ENCODE assay signal across 12 cellular contexts in genomic region chr21:18155508-18156193, GRCh38.
DNase-seq lines count a peak whose midpoint lies in the region; ATAC-seq and TF ChIP-seq lines count a peak whose summit lies in the region.
"Had no signal": no experiment of that assay in that cellular context is flagged by ENCODE, and none has a peak within 500 bp of the region (broad histone marks: within the 10 kb centered on the region; RNA-seq: fewer than 3 reads in every experiment).

No MANE protein-coding gene starts in this region.

- H3K27ac Mint-ChIP-seq in WTC11 = peak overlapping the region; percentile 97
- H3K27ac Mint-ChIP-seq: activated naive CD4-positive, alpha-beta T cell treated with anti-CD3 and anti-CD28 coated beads, Interleukin-2, amount 50 U/mL, for 24 hours had no signal

- H3K36me3 ChIP-seq in HUES64 (ENCODE audit: insufficient read depth, low read length) = no peaks in the 10 kb centered on the region

- no peak overlapping the region for H3K4me3 ChIP-seq in HUES64 (ENCODE audit: low read length)

- peaks cover 24% of the 10 kb centered on the region for H3K36me3 Mint-ChIP-seq in WTC11
- H3K36me3 Mint-ChIP-seq: activated naive CD4-positive, alpha-beta T cell treated with anti-CD3 and anti-CD28 coated beads, Interleukin-2, amount 50 U/mL, for 24 hours had no signal

- ATAC-seq in GM18519 (IDR thresholded peaks at IDR 0.05; ENCODE audit: low FRiP score, unreplicated experiment) = peak; percentile 64
- peak; percentile 94 for ATAC-seq in WTC11
- no peak for ATAC-seq in HG03097 (IDR thresholded peaks at IDR 0.05; ENCODE audit: low FRiP score, unreplicated experiment)

- peak overlapping the region; percentile 89 for H3K27ac ChIP-seq in HUES64 (ENCODE audit: low read depth, low read length)

- H3K4me1 ChIP-seq in HUES64 (ENCODE audit: insufficient read depth, low read length) = peaks cover 18% of the 10 kb centered on the region

- POLR2A ChIA-PET in WTC11 (lab: Charles Lee) = no interaction called here

- H3K9ac ChIP-seq in HUES64 (ENCODE audit: low read depth, low read length) = no peak overlapping the region

- H3K4me1 Mint-ChIP-seq in WTC11 = peaks cover 23% of the 10 kb centered on the region

- WGBS in HUES64 = 62% methylated on average over 4 of the region's 5 CpGs

- CTCF ChIA-PET in WTC11 (lab: Charles Lee) = interaction anchor here (1.0 to 1.2 kb wide), 3 partner anchors 94 to 231 kb away, joined by 3 read pairs; no protein-coding TSS in a partner anchor

- H3K9me3 Mint-ChIP-seq in WTC11 = peaks cover 38% of the 10 kb centered on the region
- H3K9me3 Mint-ChIP-seq: activated naive CD4-positive, alpha-beta T cell treated with anti-CD3 and anti-CD28 coated beads, Interleukin-2, amount 50 U/mL, for 24 hours had no signal

- H3K27me3 ChIP-seq in HUES64 (ENCODE audit: insufficient read depth, low read length) = no peaks in the 10 kb centered on the region

- H3K27me3 Mint-ChIP-seq in WTC11 (ENCODE audit: low read depth) = no peaks in the 10 kb centered on the region
- H3K27me3 Mint-ChIP-seq: activated naive CD4-positive, alpha-beta T cell treated with anti-CD3 and anti-CD28 coated beads, Interleukin-2, amount 50 U/mL, for 24 hours had no signal

- DNase-seq in WTC11 (ENCODE audit: low spot score) (no peak), lung microvascular endothelial cell (ENCODE audit: low read depth in 2 of 2) (peak; percentile 1 to 81), GM03348 (ENCODE audit: low spot score) (no peak), UCSD-AML1 (lab: John Stamatoyannopoulos, UW; ENCODE audit: unreplicated experiment) (no peak)
- no peak for DNase-seq in stimulated activated CD8-positive, alpha-beta memory T cell treated with anti-CD3 and anti-CD28 coated beads, Interleukin-4, amount 100 ng/mL, for 48 hours
- DNase-seq: Calu3, erythroblast, NCI-H2081 treated with DMSO at 0.1 percent for 48 hours had no signal

- H3K4me3 Mint-ChIP-seq in WTC11 = no peak overlapping the region
- H3K4me3 Mint-ChIP-seq: activated naive CD4-positive, alpha-beta T cell treated with anti-CD3 and anti-CD28 coated beads, Interleukin-2, amount 50 U/mL, for 24 hours had no signal

- 0 out of 2 replicates have a peak, but pooled peaks cover 3% of the 10 kb centered on the region for H3K9me3 ChIP-seq in HUES64 (ENCODE audit: insufficient read depth, low read depth, low read length)

- no peak for TF ChIP-seq CTCF in WTC11 (IDR thresholded peaks at IDR 0.05)

TF ChIP-seq in WTC11, 78 proteins besides CTCF, POLR2A, EP300 and RAD21:
- TF ChIP-seq IRF2 (CRISPR knock-in tag; IDR thresholded peaks at IDR 0.05; ENCODE audit: borderline replicate concordance, low read depth) (no peak), USF1 (CRISPR knock-in tag; IDR thresholded peaks at IDR 0.05) (no peak), E2F5 (CRISPR knock-in tag; IDR thresholded peaks at IDR 0.05) (no peak), ZNF396 (CRISPR knock-in tag; IDR thresholded peaks at IDR 0.05; ENCODE audit: borderline replicate concordance) (no peak), ZNF532 (CRISPR knock-in tag; IDR thresholded peaks at IDR 0.05; ENCODE audit: borderline replicate concordance) (no peak), GABPB1 (CRISPR knock-in tag; IDR thresholded peaks at IDR 0.05) (no peak), ATF3 (CRISPR knock-in tag; conservative IDR thresholded peaks at IDR 0.05) (no peak), ZMAT4 (CRISPR knock-in tag; IDR thresholded peaks at IDR 0.05) (no peak), NFYB (CRISPR knock-in tag; conservative IDR thresholded peaks at IDR 0.05; ENCODE audit: low read depth) (no peak), SOX15 (CRISPR knock-in tag; IDR thresholded peaks at IDR 0.05) (no peak), MYBL2 (CRISPR knock-in tag; IDR thresholded peaks at IDR 0.05) (no peak), TEAD4 (CRISPR knock-in tag; IDR thresholded peaks at IDR 0.05) (no peak), PRDM15 (CRISPR knock-in tag; IDR thresholded peaks at IDR 0.05) (no peak), RORB (CRISPR knock-in tag; IDR thresholded peaks at IDR 0.05) (no peak), FOXJ3 (CRISPR knock-in tag; IDR thresholded peaks at IDR 0.05; ENCODE audit: borderline replicate concordance) (no peak), ZNF219 (CRISPR knock-in tag; IDR thresholded peaks at IDR 0.05; ENCODE audit: borderline replicate concordance) (no peak), ZNF416 (CRISPR knock-in tag; IDR thresholded peaks at IDR 0.05) (no peak), NR3C1 (CRISPR knock-in tag; conservative IDR thresholded peaks at IDR 0.05; ENCODE audit: low read depth) (no peak)

Comparison
In these comparisons a context has a peak if more than half of its experiments do, and no peak if none do; other contexts are left out.
1. DNase-seq: peak in lung microvascular endothelial cell (2 of 2); none in WTC11 (single experiment), stimulated activated CD8-positive, alpha-beta memory T cell treated with anti-CD3 and anti-CD28 coated beads, Interleukin-4, amount 100 ng/mL, for 48 hours (single experiment), GM03348 (single experiment) and UCSD-AML1 (single experiment).